In the genomic region with DNA sequence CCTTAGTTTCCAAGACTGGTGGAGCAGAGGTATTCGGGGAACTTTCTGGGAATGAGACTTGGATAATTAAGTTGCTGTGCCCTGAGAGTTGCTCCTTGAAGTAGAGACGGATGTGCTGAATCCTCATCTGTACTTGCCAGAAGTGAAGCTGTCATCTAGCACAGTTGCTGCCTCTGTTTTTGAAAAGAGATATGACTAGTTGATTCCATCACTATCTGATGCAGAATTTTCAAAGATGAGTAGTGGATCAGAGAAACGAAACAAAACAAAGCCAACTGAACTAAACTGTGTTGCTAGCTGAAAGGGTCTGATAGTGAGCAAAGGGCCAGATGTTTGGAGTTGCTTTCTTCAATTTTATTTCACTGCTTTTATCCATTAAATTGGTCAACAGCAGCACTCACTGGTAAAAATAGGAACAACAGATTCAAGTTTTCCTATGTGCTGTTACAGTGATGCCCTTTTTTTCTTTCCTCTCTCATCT, we compare ENCODE assay signal across 8 cellular contexts. TPM values are rescaled to one million over a fixed set of nuclear protein-coding genes. Genes with fewer than 3 reads are reported as not detected.
DNase-seq lines count a peak whose midpoint lies in the region; ATAC-seq and TF ChIP-seq lines count a peak whose summit lies in the region.

No MANE protein-coding gene starts in this region.

- H3K27me3 ChIP-seq in colonic mucosa: peaks cover 4% of the 10 kb centered on the region

- peaks cover 35% of the 10 kb centered on the region for H3K4me1 Mint-ChIP-seq in chondrocyte (ENCODE audit: low read depth)

- H3K9me3 ChIP-seq in mesodermal cell (ENCODE audit: control insufficient read depth, low read length) (peaks cover 8% of the 10 kb centered on the region), colonic mucosa (no peaks in the 10 kb centered on the region)

- 42 to 48% methylated on average over 2 of the region's 3 CpGs for WGBS in mesodermal cell (ENCODE audit: insufficient coverage in 2 of 2), 2 experiments

- peak; percentile 54 for TF ChIP-seq CTCF in AG09309 (IDR thresholded peaks at IDR 0.05; ENCODE audit: control insufficient read depth, insufficient read depth, low read depth, low read length, missing control alignments)
- TF ChIP-seq CTCF in chondrocyte (IDR thresholded peaks at IDR 0.05): peak; percentile 85
- TF ChIP-seq CTCF in colonic mucosa (IDR thresholded peaks at IDR 0.05): no peak
- no peak for TF ChIP-seq CTCF in GM10248 (IDR thresholded peaks at IDR 0.05; ENCODE audit: control extremely low read depth, extremely low read depth, low read depth, missing control alignments)

- H3K27ac Mint-ChIP-seq in chondrocyte (ENCODE audit: unreplicated experiment): no peak overlapping the region

- CTCF ChIA-PET in GM10248 (lab: Yijun Ruan, JAX): interaction anchor here (1.5 kb wide), 1 partner anchor 13 kb away, joined by 4 read pairs; no protein-coding TSS in a partner anchor

- peak; percentile 32 for DNase-seq in AG09309 (ENCODE audit: low read depth)
- peak; percentile 3 to 55 for DNase-seq in Kasumi-1 (lab: John Stamatoyannopoulos, UW)
- DNase-seq in chondrocyte (ENCODE audit: low spot score): no peak
- no peak for DNase-seq in DMS79 treated with DMSO at 0.1 percent for 48 hours (lab: John Stamatoyannopoulos, UW)
- DNase-seq in colonic mucosa: no peak
- DNase-seq in GM10248 (ENCODE audit: extremely low spot score): no peak

- no peak overlapping the region for H3K9ac ChIP-seq in colonic mucosa (ENCODE audit: low read depth in 2 of 2, low read length in 2 of 2)

- H3K27ac ChIP-seq in mesodermal cell (ENCODE audit: low read depth, low read length, severe bottlenecking) (peak overlapping the region; percentile 92), colonic mucosa (no peak overlapping the region)

- ATAC-seq in HG02970 (IDR thresholded peaks at IDR 0.05; ENCODE audit: low FRiP score, unreplicated experiment): no peak

- no peaks in the 10 kb centered on the region for H3K36me3 Mint-ChIP-seq in chondrocyte (ENCODE audit: low read depth)

- H3K4me3 ChIP-seq in AG09309 (ENCODE audit: control insufficient read depth, low read depth, low read length) (no peak overlapping the region), mesodermal cell (ENCODE audit: extremely low read depth, insufficient read depth, low read length, poor library complexity, severe bottlenecking) (no peak overlapping the region), colonic mucosa (no peak overlapping the region)

- peaks cover 3% of the 10 kb centered on the region for H3K9me3 Mint-ChIP-seq in chondrocyte (ENCODE audit: low read depth)

- POLR2A ChIA-PET in GM10248 (lab: Yijun Ruan, JAX): no interaction called here

- H3K4me3 Mint-ChIP-seq in chondrocyte (ENCODE audit: unreplicated experiment): no peak overlapping the region

- H3K27me3 Mint-ChIP-seq in chondrocyte (ENCODE audit: low read depth): no peaks in the 10 kb centered on the region

- H3K4me1 ChIP-seq in mesodermal cell (ENCODE audit: control insufficient read depth, insufficient read depth, low read length, poor library complexity, severe bottlenecking): peaks cover 30% of the 10 kb centered on the region
- H3K4me1 ChIP-seq in colonic mucosa: no peaks in the 10 kb centered on the region

- intact Hi-C loops in colonic mucosa (cut with DNase I): loop anchor here (5.0 kb wide), 1 partner anchor 100 kb away; no protein-coding TSS in a partner anchor

- H3K36me3 ChIP-seq in mesodermal cell (ENCODE audit: control insufficient read depth, insufficient read depth, low read length) (no peaks in the 10 kb centered on the region), colonic mucosa (no peaks in the 10 kb centered on the region)

RNA-seq across cellular contexts. Expression of gene MITF, which starts 52.7 kb away (rescaled TPM):
- 4.7 to 5.7 TPM (median 5.2 TPM) in 3 replicates for total RNA-seq in chondrocyte
- 4.1 TPM for polyA plus RNA-seq in mesodermal cell (2013, experiment 1 of 2)
- 3.2 TPM for polyA plus RNA-seq in mesodermal cell (2013, experiment 2 of 2)
- 1 to 10 TPM; 2.9 to 5.8 TPM for total RNA-seq in colonic mucosa

Comparison
In these comparisons a context has a peak if more than half of its experiments do, and no peak if none do; other contexts are left out.
1. DNase-seq: peak in AG09309 (single experiment) and Kasumi-1 (2 of 2); none in chondrocyte (single experiment), DMS79 treated with DMSO at 0.1 percent for 48 hours (single experiment), colonic mucosa (single experiment) and GM10248 (single experiment).
2. CTCF ChIP-seq: peak in AG09309 (single experiment) and chondrocyte (single experiment); none in colonic mucosa (single experiment) and GM10248 (single experiment).